ENCODE assay signal across 25 cellular contexts in genomic region chr12:98735821-98736220, GRCh38.
DNase-seq lines count a peak whose midpoint lies in the region; ATAC-seq lines count a peak whose summit lies in the region.
"Had no signal": no experiment of that assay in that cellular context is flagged by ENCODE, and none has a peak within 500 bp of the region (broad histone marks: within the 10 kb centered on the region; RNA-seq: fewer than 3 reads in every experiment).

No MANE protein-coding gene starts in this region.

- no peaks in the 10 kb centered on the region for H3K36me3 ChIP-seq in mesendoderm (ENCODE audit: control insufficient read depth, insufficient read depth, low read length)

- peak overlapping the region; percentile 28 for H3K27ac Mint-ChIP-seq in activated CD4-positive, alpha-beta T cell treated with anti-CD3 and anti-CD28 coated beads, Interleukin-2, amount 10 ng/mL, durations not matched to agents 24 days and 14 days
- no peak overlapping the region for H3K27ac Mint-ChIP-seq in activated CD4-positive, alpha-beta T cell treated with anti-CD3 and anti-CD28 coated beads, Interleukin-2, amount 10 ng/mL, durations not matched to agents 7 days and 5 days
- H3K27ac Mint-ChIP-seq in activated T-helper 17 cell treated with anti-CD3 and anti-CD28 coated beads, Interleukin-2, amount 50 U/mL, for 72 hours = peak overlapping the region; percentile 67

- no CpG with 5 or more reads among the region's 6 CpGs for WGBS in mesendoderm (ENCODE audit: extremely low coverage, insufficient coverage, low lambda C conversion rate)

- no peak overlapping the region for H3K4me2 ChIP-seq in mesendoderm (ENCODE audit: low read length)
- H3K4me2 ChIP-seq: A549; BLaER1 treated with 17β-estradiol and CSF1 and Interleukin-3, amounts not matched to agents 10 nM and 100 nM had no signal

- no peak overlapping the region for H3K23ac ChIP-seq in mesendoderm (ENCODE audit: low read length)

- H3K4me1 ChIP-seq in mesendoderm (ENCODE audit: control insufficient read depth, low read depth, low read length) = peaks cover 4% of the 10 kb centered on the region
- H3K4me1 ChIP-seq: BLaER1 treated with 17β-estradiol and CSF1 and Interleukin-3, amounts not matched to agents 10 nM and 100 nM had no signal

- no peaks in the 10 kb centered on the region for H3K9me3 Mint-ChIP-seq in activated CD4-positive, alpha-beta T cell treated with anti-CD3 and anti-CD28 coated beads, Interleukin-2, amount 10 ng/mL, durations not matched to agents 24 days and 14 days
- H3K9me3 Mint-ChIP-seq in activated CD4-positive, alpha-beta T cell treated with anti-CD3 and anti-CD28 coated beads, Interleukin-2, amount 10 ng/mL, durations not matched to agents 7 days and 5 days = no peaks in the 10 kb centered on the region
- no peaks in the 10 kb centered on the region for H3K9me3 Mint-ChIP-seq in activated T-helper 17 cell treated with anti-CD3 and anti-CD28 coated beads, Interleukin-2, amount 50 U/mL, for 72 hours

- no peak for DNase-seq in activated CD4-positive, alpha-beta T cell treated with anti-CD3 and anti-CD28 coated beads, Interleukin-2, amount 10 ng/mL, durations not matched to agents 24 days and 14 days
- no peak for DNase-seq in activated CD4-positive, alpha-beta T cell treated with anti-CD3 and anti-CD28 coated beads, Interleukin-2, amount 10 ng/mL, durations not matched to agents 7 days and 5 days
- DNase-seq in mesendoderm (peak; percentile 66), DMS153 (lab: John Stamatoyannopoulos, UW) (no peak), amniotic stem cell (lab: John Stamatoyannopoulos, UW) (no peak)
- DNase-seq: AML-193; CD4-positive, alpha-beta memory T cell; COR-L47; GF-D8; HCEC 1CT; Kasumi-1; NCI-H1092 treated with DMSO at 0.1 percent for 48 hours; NCI-H1436; NCI-H187; NCI-H2081 treated with DMSO at 0.1 percent for 48 hours; NCI-H446; NCI-H526; SHP77 had no signal

- peak overlapping the region; percentile 4 for H3K27ac ChIP-seq in mesendoderm (ENCODE audit: low read depth, low read length)
- H3K27ac ChIP-seq: A549; BLaER1 treated with 17β-estradiol and CSF1 and Interleukin-3, amounts not matched to agents 10 nM and 100 nM; RWPE1 had no signal

- no peaks in the 10 kb centered on the region for H3K27me3 ChIP-seq in mesendoderm (ENCODE audit: insufficient read depth, low read length, poor library complexity)
- H3K27me3 ChIP-seq: BLaER1 treated with 17β-estradiol and CSF1 and Interleukin-3, amounts not matched to agents 10 nM and 100 nM had no signal

- no peak for ATAC-seq in activated T-helper 17 cell treated with anti-CD3 and anti-CD28 coated beads, Interleukin-2, amount 50 U/mL, for 72 hours (replicated peaks)
- no peak for ATAC-seq in GM19395 (IDR thresholded peaks at IDR 0.05; ENCODE audit: unreplicated experiment)
- ATAC-seq: Panc1 had no signal

- H3K4ac ChIP-seq in mesendoderm (ENCODE audit: low read depth, low read length) = no peak overlapping the region

- peak overlapping the region; percentile 44 for H3K56ac ChIP-seq in mesendoderm (ENCODE audit: low read length)

- H2BK120ac ChIP-seq in mesendoderm (ENCODE audit: low read depth, low read length) = no peak overlapping the region

- CTCF ChIA-PET in activated CD4-positive, alpha-beta T cell treated with anti-CD3 and anti-CD28 coated beads, Interleukin-2, amount 10 ng/mL, durations not matched to agents 7 days and 5 days (lab: Charles Lee) = interaction anchor here (0.8 to 2.9 kb wide), 4 partner anchors 8 to 37 kb away, joined by 3 to 11 read pairs (median 4); no protein-coding TSS in a partner anchor

- peak overlapping the region; percentile 10 for H3K9ac ChIP-seq in mesendoderm (ENCODE audit: low read length)
- H3K9ac ChIP-seq: BLaER1 treated with 17β-estradiol and CSF1 and Interleukin-3, amounts not matched to agents 10 nM and 100 nM had no signal

- peak overlapping the region; percentile 51 for H2BK5ac ChIP-seq in mesendoderm (ENCODE audit: low read length)

- peaks cover 42% of the 10 kb centered on the region for H3K4me1 Mint-ChIP-seq in activated CD4-positive, alpha-beta T cell treated with anti-CD3 and anti-CD28 coated beads, Interleukin-2, amount 10 ng/mL, durations not matched to agents 24 days and 14 days
- peaks cover 6% of the 10 kb centered on the region for H3K4me1 Mint-ChIP-seq in activated CD4-positive, alpha-beta T cell treated with anti-CD3 and anti-CD28 coated beads, Interleukin-2, amount 10 ng/mL, durations not matched to agents 7 days and 5 days
- H3K4me1 Mint-ChIP-seq in activated T-helper 17 cell treated with anti-CD3 and anti-CD28 coated beads, Interleukin-2, amount 50 U/mL, for 72 hours = peaks cover 27% of the 10 kb centered on the region
- H3K4me1 Mint-ChIP-seq: CD4-positive, alpha-beta memory T cell had no signal

- H4K5ac ChIP-seq in mesendoderm (ENCODE audit: low read length) = no peak overlapping the region

- H3K4me3 Mint-ChIP-seq in activated CD4-positive, alpha-beta T cell treated with anti-CD3 and anti-CD28 coated beads, Interleukin-2, amount 10 ng/mL, durations not matched to agents 24 days and 14 days = no peak overlapping the region
- no peak overlapping the region for H3K4me3 Mint-ChIP-seq in activated CD4-positive, alpha-beta T cell treated with anti-CD3 and anti-CD28 coated beads, Interleukin-2, amount 10 ng/mL, durations not matched to agents 7 days and 5 days
- no peak overlapping the region for H3K4me3 Mint-ChIP-seq in activated T-helper 17 cell treated with anti-CD3 and anti-CD28 coated beads, Interleukin-2, amount 50 U/mL, for 72 hours
- H3K4me3 Mint-ChIP-seq: CD4-positive, alpha-beta memory T cell had no signal

- H3K27me3 Mint-ChIP-seq in activated CD4-positive, alpha-beta T cell treated with anti-CD3 and anti-CD28 coated beads, Interleukin-2, amount 10 ng/mL, durations not matched to agents 24 days and 14 days = no peaks in the 10 kb centered on the region
- H3K27me3 Mint-ChIP-seq in activated CD4-positive, alpha-beta T cell treated with anti-CD3 and anti-CD28 coated beads, Interleukin-2, amount 10 ng/mL, durations not matched to agents 7 days and 5 days = no peaks in the 10 kb centered on the region
- H3K27me3 Mint-ChIP-seq in activated T-helper 17 cell treated with anti-CD3 and anti-CD28 coated beads, Interleukin-2, amount 50 U/mL, for 72 hours = no peaks in the 10 kb centered on the region
- H3K27me3 Mint-ChIP-seq: CD4-positive, alpha-beta memory T cell had no signal

- no peak overlapping the region for H2BK15ac ChIP-seq in mesendoderm (replicated peaks; ENCODE audit: low read depth)

- no peak overlapping the region for H4K8ac ChIP-seq in mesendoderm (ENCODE audit: low read depth, low read length)

- H2AK5ac ChIP-seq in mesendoderm (ENCODE audit: low read length) = no peak overlapping the region

- H3K79me1 ChIP-seq in mesendoderm (ENCODE audit: low read length) = no peaks in the 10 kb centered on the region

- H3K36me3 Mint-ChIP-seq in activated CD4-positive, alpha-beta T cell treated with anti-CD3 and anti-CD28 coated beads, Interleukin-2, amount 10 ng/mL, durations not matched to agents 24 days and 14 days (ENCODE audit: low read depth) = peaks cover 34% of the 10 kb centered on the region
- peaks cover 25% of the 10 kb centered on the region for H3K36me3 Mint-ChIP-seq in activated CD4-positive, alpha-beta T cell treated with anti-CD3 and anti-CD28 coated beads, Interleukin-2, amount 10 ng/mL, durations not matched to agents 7 days and 5 days (ENCODE audit: low read depth)
- H3K36me3 Mint-ChIP-seq in activated T-helper 17 cell treated with anti-CD3 and anti-CD28 coated beads, Interleukin-2, amount 50 U/mL, for 72 hours (ENCODE audit: low read depth) = peaks cover 47% of the 10 kb centered on the region

- intact Hi-C loops in activated CD4-positive, alpha-beta T cell treated with anti-CD3 and anti-CD28 coated beads, Interleukin-2, amount 10 ng/mL, durations not matched to agents 24 days and 14 days (cut with micrococcal nuclease) = no loop called here

- H3K18ac ChIP-seq in mesendoderm (ENCODE audit: low read length) = no peak overlapping the region

- POLR2A ChIA-PET in activated CD4-positive, alpha-beta T cell treated with anti-CD3 and anti-CD28 coated beads, Interleukin-2, amount 10 ng/mL, durations not matched to agents 7 days and 5 days (lab: Charles Lee) = no interaction called here

- no peaks in the 10 kb centered on the region for H3K79me2 ChIP-seq in mesendoderm (ENCODE audit: control insufficient read depth, insufficient read depth, low read length)

- no peak overlapping the region for H3K4me3 ChIP-seq in mesendoderm (ENCODE audit: low read length)
- H3K4me3 ChIP-seq: A549; BLaER1 treated with 17β-estradiol and CSF1 and Interleukin-3, amounts not matched to agents 10 nM and 100 nM; K562 had no signal
